Comparison of ENCODE assay signal across 19 cellular contexts in the genomic region with DNA sequence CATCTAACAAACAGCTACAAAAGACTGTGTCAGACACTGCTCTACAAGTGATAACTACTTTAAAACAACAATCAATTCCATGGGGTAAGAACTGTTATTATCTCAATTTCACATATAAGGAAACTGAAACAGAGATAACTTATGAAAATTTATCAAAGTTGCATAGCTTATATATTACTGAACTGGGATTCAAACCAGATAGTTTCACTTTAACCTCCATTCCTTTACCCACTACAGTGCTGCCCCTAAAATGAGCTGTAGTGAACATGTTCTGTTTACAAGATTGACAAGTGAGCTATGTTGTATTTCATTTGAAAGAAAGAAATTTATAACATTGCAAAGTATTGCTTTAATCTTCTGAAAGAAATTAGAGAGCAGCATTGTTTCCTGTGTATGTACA. TPM values are rescaled to one million over a fixed set of nuclear protein-coding genes. Genes with fewer than 3 reads are reported as not detected.
DNase-seq lines count a peak whose midpoint lies in the region; ATAC-seq, FAIRE-seq and TF ChIP-seq lines count a peak whose summit lies in the region.
"Had no signal": no experiment of that assay in that cellular context is flagged by ENCODE, and none has a peak within 500 bp of the region (broad histone marks: within the 10 kb centered on the region; RNA-seq: fewer than 3 reads in every experiment).

No MANE protein-coding gene starts in this region.

- intact Hi-C loops in CD8-positive, alpha-beta T cell (cut with DNase I, micrococcal nuclease), result no loop called here

- DNase-seq in stimulated activated naive CD8-positive, alpha-beta T cell treated with anti-CD3 and anti-CD28 coated beads, Interleukin-15, amount 100 ng/mL, for 72 hours, result no peak
- DNase-seq in stimulated activated naive CD8-positive, alpha-beta T cell treated with anti-CD3 and anti-CD28 coated beads, Interleukin-15, Interleukin-2, amounts not matched to agents 100 U/mL and 50 U/mL, for 24 hours, result no peak
- DNase-seq in urothelium cell line (ENCODE audit: low spot score), result no peak
- DNase-seq in Kasumi-1 (lab: John Stamatoyannopoulos, UW), result no peak
- no peak for DNase-seq in CD8-positive, alpha-beta T cell
- DNase-seq: ACHN; BE2C; C1 segment of cervical spinal cord; Caco-2; CD4-positive, CD25-positive, alpha-beta regulatory T cell; H9 had no signal

- no peaks in the 10 kb centered on the region for H3K9me3 Mint-ChIP-seq in stimulated activated naive CD8-positive, alpha-beta T cell treated with anti-CD3 and anti-CD28 coated beads, Interleukin-15, amount 100 ng/mL, for 72 hours
- H3K9me3 Mint-ChIP-seq in activated T-helper 17 cell treated with anti-CD3 and anti-CD28 coated beads, Interleukin-2, amount 50 U/mL, for 72 hours, result no peaks in the 10 kb centered on the region
- H3K9me3 Mint-ChIP-seq in CD8-positive, alpha-beta T cell, result no peaks in the 10 kb centered on the region
- H3K9me3 Mint-ChIP-seq: CD4-positive, CD25-positive, alpha-beta regulatory T cell; H9 had no signal

- H3K36me3 Mint-ChIP-seq in activated T-helper 17 cell treated with anti-CD3 and anti-CD28 coated beads, Interleukin-2, amount 50 U/mL, for 72 hours (ENCODE audit: low read depth), result no peaks in the 10 kb centered on the region
- no peaks in the 10 kb centered on the region for H3K36me3 Mint-ChIP-seq in CD8-positive, alpha-beta T cell
- H3K36me3 Mint-ChIP-seq: CD4-positive, CD25-positive, alpha-beta regulatory T cell had no signal

- H3K9me3 ChIP-seq in CD8-positive, alpha-beta T cell (ENCODE audit: low read length), result no peaks in the 10 kb centered on the region
- H3K9me3 ChIP-seq: BE2C, Caco-2 had no signal

- no peaks in the 10 kb centered on the region for H3K36me3 ChIP-seq in CD8-positive, alpha-beta T cell (ENCODE audit: insufficient read depth, low read length)
- H3K36me3 ChIP-seq: BE2C had no signal

- POLR2A ChIA-PET in CD8-positive, alpha-beta T cell (lab: Charles Lee), result no interaction called here

- peak; percentile 60 for ATAC-seq in stimulated activated naive CD8-positive, alpha-beta T cell treated with anti-CD3 and anti-CD28 coated beads, Interleukin-15, amount 100 ng/mL, for 72 hours
- no peak for ATAC-seq in stimulated activated naive CD8-positive, alpha-beta T cell treated with anti-CD3 and anti-CD28 coated beads, Interleukin-15, Interleukin-2, amounts not matched to agents 100 U/mL and 50 U/mL, for 24 hours
- ATAC-seq in HG03432 (IDR thresholded peaks at IDR 0.05; ENCODE audit: unreplicated experiment), result peak; percentile 40
- ATAC-seq in activated T-helper 17 cell treated with anti-CD3 and anti-CD28 coated beads, Interleukin-2, amount 50 U/mL, for 72 hours (replicated peaks), result peak; percentile 34
- ATAC-seq in CD8-positive, alpha-beta T cell, result no peak

- H3K27ac Mint-ChIP-seq in stimulated activated naive CD8-positive, alpha-beta T cell treated with anti-CD3 and anti-CD28 coated beads, Interleukin-15, amount 100 ng/mL, for 72 hours, result no peak overlapping the region
- H3K27ac Mint-ChIP-seq in activated T-helper 17 cell treated with anti-CD3 and anti-CD28 coated beads, Interleukin-2, amount 50 U/mL, for 72 hours, result no peak overlapping the region
- no peak overlapping the region for H3K27ac Mint-ChIP-seq in CD8-positive, alpha-beta T cell
- H3K27ac Mint-ChIP-seq: CD4-positive, CD25-positive, alpha-beta regulatory T cell; H9 had no signal

- H3K27me3 ChIP-seq in CD8-positive, alpha-beta T cell (ENCODE audit: insufficient read depth, low read length), result no peaks in the 10 kb centered on the region
- H3K27me3 ChIP-seq: BE2C had no signal

- H3K4me3 Mint-ChIP-seq in stimulated activated naive CD8-positive, alpha-beta T cell treated with anti-CD3 and anti-CD28 coated beads, Interleukin-15, amount 100 ng/mL, for 72 hours, result peak overlapping the region in 1 of 2 donors; percentile 38
- no peak overlapping the region for H3K4me3 Mint-ChIP-seq in activated T-helper 17 cell treated with anti-CD3 and anti-CD28 coated beads, Interleukin-2, amount 50 U/mL, for 72 hours
- no peak overlapping the region for H3K4me3 Mint-ChIP-seq in CD8-positive, alpha-beta T cell
- H3K4me3 Mint-ChIP-seq: CD4-positive, CD25-positive, alpha-beta regulatory T cell; H9 had no signal

- H3K4me3 ChIP-seq in CD8-positive, alpha-beta T cell (ENCODE audit: low read depth, low read length), result no peak overlapping the region

- FAIRE-seq in urothelium cell line (lab: Jason Lieb, UNC), result no peak
- FAIRE-seq: A204.1, D721Med, G401.6, GM12892, GM18507, H1 had no signal

- peaks cover 14% of the 10 kb centered on the region for H3K27me3 Mint-ChIP-seq in stimulated activated naive CD8-positive, alpha-beta T cell treated with anti-CD3 and anti-CD28 coated beads, Interleukin-15, amount 100 ng/mL, for 72 hours
- peaks cover 15% of the 10 kb centered on the region for H3K27me3 Mint-ChIP-seq in activated T-helper 17 cell treated with anti-CD3 and anti-CD28 coated beads, Interleukin-2, amount 50 U/mL, for 72 hours
- peaks cover 19% of the 10 kb centered on the region for H3K27me3 Mint-ChIP-seq in CD8-positive, alpha-beta T cell (ENCODE audit: low read depth)

- H3K4me1 ChIP-seq in CD8-positive, alpha-beta T cell (ENCODE audit: insufficient read depth, low read length), result no peaks in the 10 kb centered on the region
- H3K4me1 ChIP-seq: BE2C, Caco-2 had no signal

- H3K27ac ChIP-seq in CD8-positive, alpha-beta T cell (ENCODE audit: low read depth, low read length), result no peak overlapping the region

- TF ChIP-seq CTCF in CD8-positive, alpha-beta T cell (IDR thresholded peaks at IDR 0.05), result no peak

- H3K4me1 Mint-ChIP-seq in stimulated activated naive CD8-positive, alpha-beta T cell treated with anti-CD3 and anti-CD28 coated beads, Interleukin-15, amount 100 ng/mL, for 72 hours, result peaks cover 12% of the 10 kb centered on the region
- H3K4me1 Mint-ChIP-seq in activated T-helper 17 cell treated with anti-CD3 and anti-CD28 coated beads, Interleukin-2, amount 50 U/mL, for 72 hours, result peaks cover 6% of the 10 kb centered on the region
- H3K4me1 Mint-ChIP-seq in CD8-positive, alpha-beta T cell (ENCODE audit: low read depth), result no peaks in the 10 kb centered on the region
- H3K4me1 Mint-ChIP-seq: CD4-positive, CD25-positive, alpha-beta regulatory T cell had no signal

- CTCF ChIA-PET in CD8-positive, alpha-beta T cell (lab: Charles Lee), result interaction anchor here (1.4 kb wide), 1 partner anchor 13 kb away, joined by 6 read pairs; no protein-coding TSS in a partner anchor

RNA-seq across cellular contexts. Expression of gene GCG, which starts 14.1 kb away (rescaled TPM):
- not detected for total RNA-seq in activated T-helper 17 cell treated with anti-CD3 and anti-CD28 coated beads, Interleukin-2, amount 50 U/mL, for 72 hours
- not detected for total RNA-seq in CD8-positive, alpha-beta T cell
- total RNA-seq: Caco-2; CD4-positive, CD25-positive, alpha-beta regulatory T cell; H1; H9 had no signal

Comparison
In these comparisons a context has a peak if more than half of its experiments do, and no peak if none do; other contexts are left out.
1. ATAC-seq: peak in stimulated activated naive CD8-positive, alpha-beta T cell treated with anti-CD3 and anti-CD28 coated beads, Interleukin-15, amount 100 ng/mL, for 72 hours (single experiment), HG03432 (single experiment) and activated T-helper 17 cell treated with anti-CD3 and anti-CD28 coated beads, Interleukin-2, amount 50 U/mL, for 72 hours (single experiment); none in stimulated activated naive CD8-positive, alpha-beta T cell treated with anti-CD3 and anti-CD28 coated beads, Interleukin-15, Interleukin-2, amounts not matched to agents 100 U/mL and 50 U/mL, for 24 hours (single experiment) and CD8-positive, alpha-beta T cell (single experiment).